In genomic region chr11:96960926-96961325, GRCh38 we compare ENCODE assay signal across 7 cellular contexts.
"Had no signal": no experiment of that assay in that cellular context is flagged by ENCODE, and none has a peak within 500 bp of the region (broad histone marks: within the 10 kb centered on the region; RNA-seq: fewer than 3 reads in every experiment).

No MANE protein-coding gene starts in this region.

- H3K9ac ChIP-seq: GM23248 had no signal

- DNase-seq: GM23248, GOT3, H7, HFFc6, KBM-7 had no signal

- H3K4me1 ChIP-seq: HAP-1 had no signal

- H3K4me3 ChIP-seq: GM23248, HAP-1 had no signal

- H3K9me3 ChIP-seq: HAP-1 had no signal

- H3K27ac ChIP-seq: GM23248, HL-60 had no signal

- H2AFZ ChIP-seq: GM23248 had no signal

- H3K36me3 ChIP-seq: HAP-1 had no signal
